Comparison of ENCODE assay signal across 20 cellular contexts in genomic region chr1:29687166-29687565, GRCh38.
A peak's percentile ranks its signal among the peaks of the same experiment; 100 is the strongest.
DNase-seq lines count a peak whose midpoint lies in the region; ATAC-seq and TF ChIP-seq lines count a peak whose summit lies in the region.
"Had no signal": no experiment of that assay in that cellular context is flagged by ENCODE, and none has a peak within 500 bp of the region (broad histone marks: within the 10 kb centered on the region; RNA-seq: fewer than 3 reads in every experiment).

No MANE protein-coding gene starts in this region.

- no peaks in the 10 kb centered on the region for H3K9me3 Mint-ChIP-seq in activated CD8-positive, alpha-beta memory T cell treated with anti-CD3 and anti-CD28 coated beads, Interleukin-2, amount 10 ng/mL, durations not matched to agents 7 days and 5 days (ENCODE audit: low read depth)
- H3K9me3 Mint-ChIP-seq: CD4-positive, CD25-positive, alpha-beta regulatory T cell had no signal

- H3K4me1 ChIP-seq in neuronal stem cell (ENCODE audit: control insufficient read depth in 2 of 2, insufficient read depth in 1 of 2, low read depth in 1 of 2, low read length in 2 of 2), result peaks cover 3 to 9% of the 10 kb centered on the region in 2 donors

- H3K27ac Mint-ChIP-seq in activated CD8-positive, alpha-beta memory T cell treated with anti-CD3 and anti-CD28 coated beads, Interleukin-2, amount 10 ng/mL, durations not matched to agents 7 days and 5 days, result no peak overlapping the region
- H3K27ac Mint-ChIP-seq: CD4-positive, CD25-positive, alpha-beta regulatory T cell had no signal

- no peak overlapping the region for H2BK15ac ChIP-seq in neuronal stem cell (ENCODE audit: low read length)

- H3K4me3 Mint-ChIP-seq in activated CD8-positive, alpha-beta memory T cell treated with anti-CD3 and anti-CD28 coated beads, Interleukin-2, amount 10 ng/mL, durations not matched to agents 7 days and 5 days, result no peak overlapping the region
- H3K4me3 Mint-ChIP-seq: CD4-positive, CD25-positive, alpha-beta regulatory T cell had no signal

- H2BK120ac ChIP-seq in neuronal stem cell (ENCODE audit: low read depth, low read length), result no peak overlapping the region

- H3K27ac ChIP-seq in caudate nucleus (ENCODE audit: low read depth, low read length) (peak overlapping the region; percentile 71), neuronal stem cell (replicated peaks; ENCODE audit: low read length) (no peak overlapping the region), dorsolateral prefrontal cortex (no peak overlapping the region)
- H3K27ac ChIP-seq: BLaER1, PC-9 had no signal

- CTCF ChIA-PET in activated CD8-positive, alpha-beta memory T cell treated with anti-CD3 and anti-CD28 coated beads, Interleukin-2, amount 10 ng/mL, durations not matched to agents 7 days and 5 days (lab: Charles Lee), result interaction anchor here (1.1 to 1.3 kb wide), 2 partner anchors 15 to 19 kb away, joined by 3 to 4 read pairs; no protein-coding TSS in a partner anchor

- H3K36me3 Mint-ChIP-seq in activated CD8-positive, alpha-beta memory T cell treated with anti-CD3 and anti-CD28 coated beads, Interleukin-2, amount 10 ng/mL, durations not matched to agents 7 days and 5 days, result no peaks in the 10 kb centered on the region
- H3K36me3 Mint-ChIP-seq: CD4-positive, CD25-positive, alpha-beta regulatory T cell had no signal

- peak overlapping the region; percentile 58 for H2AK5ac ChIP-seq in neuronal stem cell (ENCODE audit: low read depth, low read length)

- H4K8ac ChIP-seq in neuronal stem cell (ENCODE audit: low read depth, low read length), result no peak overlapping the region

- no peak overlapping the region for H2BK12ac ChIP-seq in neuronal stem cell (ENCODE audit: low read length)

- no peak overlapping the region for H3K23ac ChIP-seq in neuronal stem cell (ENCODE audit: low read depth, low read length, poor library complexity)

- H3K4me3 ChIP-seq in neuronal stem cell (ENCODE audit: low read length in 2 of 2) (no peak overlapping the region), dorsolateral prefrontal cortex (no peak overlapping the region)
- H3K4me3 ChIP-seq: BLaER1, PC-9, SJSA1 had no signal

- H4K91ac ChIP-seq in neuronal stem cell (ENCODE audit: low read depth, low read length, poor library complexity), result no peak overlapping the region

- H2AFZ ChIP-seq in neuronal stem cell (ENCODE audit: low read length), result no peak overlapping the region
- H2AFZ ChIP-seq: PC-9 had no signal

- H3K27me3 ChIP-seq in neuronal stem cell (ENCODE audit: control insufficient read depth in 3 of 3, insufficient read depth in 3 of 3, low read depth in 1 of 3, low read length in 3 of 3) (no peaks in the 10 kb centered on the region), dorsolateral prefrontal cortex (peaks cover 0 to 42% (median 5%) of the 10 kb centered on the region in 45 donors)
- H3K27me3 ChIP-seq: BLaER1, SJSA1 had no signal

- DNase-seq in activated CD8-positive, alpha-beta memory T cell treated with anti-CD3 and anti-CD28 coated beads for 24 hours, result peak; percentile 24
- no peak for DNase-seq in activated CD8-positive, alpha-beta memory T cell treated with anti-CD3 and anti-CD28 coated beads, Interleukin-2, amount 10 ng/mL, durations not matched to agents 7 days and 5 days
- no peak for DNase-seq in caudate nucleus (lab: John Stamatoyannopoulos, UW)
- no peak for DNase-seq in neuronal stem cell (ENCODE audit: low spot score)
- DNase-seq in NK-92 (lab: John Stamatoyannopoulos, UW; ENCODE audit: unreplicated experiment), result no peak
- DNase-seq in dorsolateral prefrontal cortex, result no peak
- DNase-seq: CD4-positive, CD25-positive, alpha-beta regulatory T cell; DMS153; DND-41; KG1; MM.1S; NCI-H2029; NCI-H446 treated with DMSO at 0.1 percent for 48 hours; NCI-H526; PC-9; Right ventricle myocardium superior; RPMI8226 had no signal

- H3K18ac ChIP-seq in neuronal stem cell (ENCODE audit: low read length), result no peak overlapping the region

- H3K9me3 ChIP-seq in neuronal stem cell (replicated peaks in 1 of 2; ENCODE audit: control insufficient read depth in 2 of 2, insufficient read depth in 1 of 2, low read depth in 1 of 2, low read length in 2 of 2), result no peaks in the 10 kb centered on the region
- H3K9me3 ChIP-seq: BLaER1, SJSA1 had no signal

- intact Hi-C loops in dorsolateral prefrontal cortex (cut with DNase I), result no loop called here

- no peak for ATAC-seq in activated CD8-positive, alpha-beta memory T cell treated with anti-CD3 and anti-CD28 coated beads, Interleukin-2, amount 10 ng/mL, durations not matched to agents 7 days and 5 days
- no peak for ATAC-seq in HG03439 (IDR thresholded peaks at IDR 0.05; ENCODE audit: unreplicated experiment)

- H3K14ac ChIP-seq in neuronal stem cell (ENCODE audit: low read length), result no peak overlapping the region

- no peaks in the 10 kb centered on the region for H3K36me3 ChIP-seq in neuronal stem cell (replicated peaks in 1 of 2; ENCODE audit: control insufficient read depth in 2 of 2, insufficient read depth in 2 of 2, low read length in 2 of 2)
- H3K36me3 ChIP-seq: BLaER1, SJSA1 had no signal

- H3K4me2 ChIP-seq in neuronal stem cell (ENCODE audit: insufficient read depth, low read length, poor library complexity, severe bottlenecking), result no peak overlapping the region
- H3K4me2 ChIP-seq: PC-9 had no signal

- H3K9ac ChIP-seq in neuronal stem cell (ENCODE audit: low read depth, low read length, poor library complexity), result no peak overlapping the region
- H3K9ac ChIP-seq: BLaER1 had no signal

- no peak overlapping the region for H3K4ac ChIP-seq in neuronal stem cell (ENCODE audit: low read length)

- TF ChIP-seq CTCF in dorsolateral prefrontal cortex (IDR thresholded peaks at IDR 0.05 in 54 of 56, conservative IDR thresholded peaks at IDR 0.05 in 2 of 56; ENCODE audit: low read depth in 1 of 56, partially characterized antibody in 56 of 56), result no peak

- WGBS in neuronal stem cell (ENCODE audit: extremely low coverage in 2 of 2, insufficient read length in 2 of 2, insufficient replicate concordance in 1 of 2), 2 donors, result no CpG with 5 or more reads among the region's 3 CpGs

- H3K27me3 Mint-ChIP-seq in activated CD8-positive, alpha-beta memory T cell treated with anti-CD3 and anti-CD28 coated beads, Interleukin-2, amount 10 ng/mL, durations not matched to agents 7 days and 5 days, result peaks cover 8% of the 10 kb centered on the region

- H3K79me1 ChIP-seq in neuronal stem cell (ENCODE audit: low read depth, low read length), result no peaks in the 10 kb centered on the region

- H2BK5ac ChIP-seq in neuronal stem cell (ENCODE audit: low read length), result no peak overlapping the region

- peaks cover 20% of the 10 kb centered on the region for H3K4me1 Mint-ChIP-seq in activated CD8-positive, alpha-beta memory T cell treated with anti-CD3 and anti-CD28 coated beads, Interleukin-2, amount 10 ng/mL, durations not matched to agents 7 days and 5 days
